Comparison of ENCODE assay signal across 40 cellular contexts in the genomic region with DNA sequence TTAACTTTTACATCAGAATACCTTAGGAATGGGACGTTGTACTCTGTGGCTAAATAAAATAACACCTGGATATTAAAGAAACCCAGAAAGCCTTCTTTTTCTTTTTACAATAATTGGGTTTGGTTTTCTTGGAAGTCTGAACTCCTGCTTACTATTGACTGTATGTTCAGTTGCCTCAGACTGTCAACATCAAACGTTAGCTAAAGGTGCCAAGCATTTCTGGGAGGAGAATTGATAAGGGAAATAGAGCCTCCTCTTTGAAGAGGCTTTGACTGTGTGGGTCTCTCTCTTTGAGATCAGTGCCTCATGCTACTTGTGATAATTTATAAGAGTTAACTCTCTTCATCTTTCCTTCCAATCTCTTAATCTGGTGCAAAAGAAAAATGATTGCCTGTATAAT.
"Had no signal": no experiment of that assay in that cellular context is flagged by ENCODE, and none has a peak within 500 bp of the region (broad histone marks: within the 10 kb centered on the region; RNA-seq: fewer than 3 reads in every experiment).

No MANE protein-coding gene starts in this region.

- H3K27me3 Mint-ChIP-seq: activated naive CD4-positive, alpha-beta T cell treated with anti-CD3 and anti-CD28 coated beads, Interleukin-2, amount 10 ng/mL, durations not matched to agents 7 days and 5 days; activated naive CD4-positive, alpha-beta T cell treated with anti-CD3 and anti-CD28 coated beads, Interleukin-2, amount 50 U/mL, for 24 hours; activated naive CD8-positive, alpha-beta T cell; activated naive CD8-positive, alpha-beta T cell treated with anti-CD3 and anti-CD28 coated beads for 36 hours; activated naive CD8-positive, alpha-beta T cell treated with anti-CD3 and anti-CD28 coated beads, Interleukin-2, amount 10 ng/mL, durations not matched to agents 7 days and 5 days; activated naive CD8-positive, alpha-beta T cell treated with anti-CD3 and anti-CD28 coated beads, Interleukin-2, amount 50 U/mL, for 24 hours; activated T-cell treated with anti-CD3 and anti-CD28 coated beads, Interleukin-2, amount 50 U/mL, for 24 hours; activated T-helper 17 cell treated with anti-CD3 and anti-CD28 coated beads, Interleukin-2, amount 50 U/mL, for 72 hours; central memory CD8-positive, alpha-beta T cell had no signal

- H3K4me3 Mint-ChIP-seq: activated naive CD4-positive, alpha-beta T cell treated with anti-CD3 and anti-CD28 coated beads for 36 hours; activated naive CD4-positive, alpha-beta T cell treated with anti-CD3 and anti-CD28 coated beads, Interleukin-2, amount 10 ng/mL, durations not matched to agents 7 days and 5 days; activated naive CD4-positive, alpha-beta T cell treated with anti-CD3 and anti-CD28 coated beads, Interleukin-2, amount 50 U/mL, for 24 hours; activated naive CD8-positive, alpha-beta T cell; activated naive CD8-positive, alpha-beta T cell treated with anti-CD3 and anti-CD28 coated beads for 36 hours; activated naive CD8-positive, alpha-beta T cell treated with anti-CD3 and anti-CD28 coated beads, Interleukin-2, amount 10 ng/mL, durations not matched to agents 7 days and 5 days; activated naive CD8-positive, alpha-beta T cell treated with anti-CD3 and anti-CD28 coated beads, Interleukin-2, amount 50 U/mL, for 24 hours; activated T-cell treated with anti-CD3 and anti-CD28 coated beads, Interleukin-2, amount 50 U/mL, for 24 hours; activated T-cell treated with anti-CD3 and anti-CD28 coated beads, Interleukin-2, amount 50 U/mL, for 4 hours; activated T-cell treated with anti-CD3 and anti-CD28 coated beads, Interleukin-2, amount 50 U/mL, for 72 hours; activated T-helper 1 cell treated with anti-CD3 and anti-CD28 coated beads, Interleukin-12 subunit alpha, Interleukin-12 subunit beta, Interleukin-2, Interleukin-4 antibody, amounts not matched to agents 30 ng/mL and 10 ng/mL and 1 ng/mL, durations not matched to agents 14 hours and 24 hours and 36 hours; activated T-helper 17 cell treated with anti-CD3 and anti-CD28 coated beads, Interleukin-2, amount 50 U/mL, for 72 hours; brain; central memory CD8-positive, alpha-beta T cell had no signal

- H3K36me3 Mint-ChIP-seq: activated naive CD4-positive, alpha-beta T cell treated with anti-CD3 and anti-CD28 coated beads, Interleukin-2, amount 10 ng/mL, durations not matched to agents 7 days and 5 days; activated naive CD8-positive, alpha-beta T cell treated with anti-CD3 and anti-CD28 coated beads, Interleukin-2, amount 10 ng/mL, durations not matched to agents 7 days and 5 days had no signal

- H3K27ac ChIP-seq: adrenal gland, ascending aorta, body of pancreas, brain microvascular endothelial cell, breast epithelium, cardiac muscle cell had no signal

- H3K9me3 ChIP-seq: body of pancreas had no signal

- H3K9me3 Mint-ChIP-seq: activated naive CD4-positive, alpha-beta T cell treated with anti-CD3 and anti-CD28 coated beads, Interleukin-2, amount 10 ng/mL, durations not matched to agents 7 days and 5 days; activated T-helper 1 cell treated with anti-CD3 and anti-CD28 coated beads, Interleukin-12 subunit alpha, Interleukin-12 subunit beta, Interleukin-2, Interleukin-4 antibody, amounts not matched to agents 30 ng/mL and 10 ng/mL and 1 ng/mL, durations not matched to agents 14 hours and 24 hours and 36 hours; activated T-helper 2 cell treated with anti-CD3 and anti-CD28 coated beads, Interferon-gamma antibody, Interleukin-2, Interleukin-4, amounts not matched to agents 10 μg/mL and 5 μg/mL and 100 μg/mL, durations not matched to agents 14 hours and 24 hours and 36 hours had no signal

- ATAC-seq: activated naive CD4-positive, alpha-beta T cell treated with anti-CD3 and anti-CD28 coated beads, Interleukin-2, amount 50 U/mL, for 72 hours; activated naive CD8-positive, alpha-beta T cell treated with anti-CD3 and anti-CD28 coated beads, Interleukin-2, amount 50 U/mL, for 24 hours; activated T-cell treated with anti-CD3 and anti-CD28 coated beads, Interleukin-2, amount 50 U/mL, for 4 hours; activated T-cell treated with anti-CD3 and anti-CD28 coated beads, Interleukin-2, amount 50 U/mL, for 72 hours; activated T-helper 17 cell treated with anti-CD3 and anti-CD28 coated beads, Interleukin-2, amount 50 U/mL, for 72 hours; body of pancreas had no signal

- H3K4me3 ChIP-seq: adrenal gland, ascending aorta, body of pancreas, breast epithelium, cardiac muscle cell had no signal

- H3K4me1 ChIP-seq: adrenal gland, ascending aorta, body of pancreas, breast epithelium had no signal

- H3K36me3 ChIP-seq: adrenal gland, ascending aorta, brain microvascular endothelial cell, breast epithelium, cardiac muscle cell had no signal

- DNase-seq: activated effector memory CD4-positive, alpha-beta T cell treated with anti-CD3 and anti-CD28 coated beads, Interleukin-2, amount 50 U/mL, for 16 hours; activated effector memory CD4-positive, alpha-beta T cell treated with Interleukin-2 at 50 U/mL for 16 hours; activated gamma-delta T cell; activated gamma-delta T cell treated with Interleukin-2 at 50 U/mL for 16 hours; activated naive CD4-positive, alpha-beta T cell; activated naive CD4-positive, alpha-beta T cell treated with anti-CD3 and anti-CD28 coated beads for 36 hours; activated naive CD4-positive, alpha-beta T cell treated with anti-CD3 and anti-CD28 coated beads, Interleukin-2, amount 10 ng/mL, durations not matched to agents 7 days and 5 days; activated naive CD4-positive, alpha-beta T cell treated with anti-CD3 and anti-CD28 coated beads, Interleukin-2, amount 50 U/mL, for 16 hours; activated naive CD4-positive, alpha-beta T cell treated with Interleukin-2 at 50 U/mL for 16 hours; activated naive CD8-positive, alpha-beta T cell treated with anti-CD3 and anti-CD28 coated beads for 36 hours; activated naive CD8-positive, alpha-beta T cell treated with anti-CD3 and anti-CD28 coated beads, Interleukin-2, amount 10 ng/mL, durations not matched to agents 7 days and 5 days; activated naive CD8-positive, alpha-beta T cell treated with anti-CD3 and anti-CD28 coated beads, Interleukin-2, amount 50 U/mL, for 24 hours; activated T-cell treated with anti-CD3 and anti-CD28 coated beads, Interleukin-2, amount 50 U/mL, for 1 hour; activated T-cell treated with anti-CD3 and anti-CD28 coated beads, Interleukin-2, amount 50 U/mL, for 24 hours; activated T-cell treated with anti-CD3 and anti-CD28 coated beads, Interleukin-2, amount 50 U/mL, for 4 hours; activated T-cell treated with anti-CD3 and anti-CD28 coated beads, Interleukin-2, amount 50 U/mL, for 48 hours; activated T-cell treated with anti-CD3 and anti-CD28 coated beads, Interleukin-2, amount 50 U/mL, for 72 hours; adrenal gland; amniotic stem cell; amygdala; anterior cingulate cortex; aorta; body of pancreas; brain microvascular endothelial cell; caudate nucleus; central memory CD4-positive, alpha-beta T cell; cerebellar nuclear complex had no signal

- H3K27ac Mint-ChIP-seq: activated naive CD4-positive, alpha-beta T cell treated with anti-CD3 and anti-CD28 coated beads for 36 hours; activated naive CD4-positive, alpha-beta T cell treated with anti-CD3 and anti-CD28 coated beads, Interleukin-2, amount 10 ng/mL, durations not matched to agents 7 days and 5 days; activated naive CD4-positive, alpha-beta T cell treated with anti-CD3 and anti-CD28 coated beads, Interleukin-2, amount 50 U/mL, for 24 hours; activated naive CD4-positive, alpha-beta T cell treated with anti-CD3 and anti-CD28 coated beads, Interleukin-2, amount 50 U/mL, for 72 hours; activated naive CD8-positive, alpha-beta T cell; activated naive CD8-positive, alpha-beta T cell treated with anti-CD3 and anti-CD28 coated beads for 36 hours; activated naive CD8-positive, alpha-beta T cell treated with anti-CD3 and anti-CD28 coated beads, Interleukin-2, amount 10 ng/mL, durations not matched to agents 7 days and 5 days; activated naive CD8-positive, alpha-beta T cell treated with anti-CD3 and anti-CD28 coated beads, Interleukin-2, amount 50 U/mL, for 24 hours; activated T-cell treated with anti-CD3 and anti-CD28 coated beads, Interleukin-2, amount 50 U/mL, for 24 hours; activated T-cell treated with anti-CD3 and anti-CD28 coated beads, Interleukin-2, amount 50 U/mL, for 72 hours; activated T-helper 1 cell treated with anti-CD3 and anti-CD28 coated beads, Interleukin-12 subunit alpha, Interleukin-12 subunit beta, Interleukin-2, Interleukin-4 antibody, amounts not matched to agents 30 ng/mL and 10 ng/mL and 1 ng/mL, durations not matched to agents 14 hours and 24 hours and 36 hours; activated T-helper 17 cell treated with anti-CD3 and anti-CD28 coated beads, Interleukin-2, amount 50 U/mL, for 72 hours; activated T-helper 2 cell treated with anti-CD3 and anti-CD28 coated beads, Interferon-gamma antibody, Interleukin-2, Interleukin-4, amounts not matched to agents 10 μg/mL and 5 μg/mL and 100 μg/mL, durations not matched to agents 14 hours and 24 hours and 36 hours; brain had no signal

- H3K27me3 ChIP-seq: adrenal gland, ascending aorta, body of pancreas, brain microvascular endothelial cell, breast epithelium, cardiac muscle cell had no signal

- FAIRE-seq: astrocyte, bronchial epithelial cell had no signal

- H3K4me1 Mint-ChIP-seq: activated naive CD4-positive, alpha-beta T cell treated with anti-CD3 and anti-CD28 coated beads, Interleukin-2, amount 10 ng/mL, durations not matched to agents 7 days and 5 days; activated naive CD4-positive, alpha-beta T cell treated with anti-CD3 and anti-CD28 coated beads, Interleukin-2, amount 50 U/mL, for 24 hours; activated naive CD8-positive, alpha-beta T cell treated with anti-CD3 and anti-CD28 coated beads for 36 hours; activated naive CD8-positive, alpha-beta T cell treated with anti-CD3 and anti-CD28 coated beads, Interleukin-2, amount 10 ng/mL, durations not matched to agents 7 days and 5 days; activated naive CD8-positive, alpha-beta T cell treated with anti-CD3 and anti-CD28 coated beads, Interleukin-2, amount 50 U/mL, for 24 hours; activated T-helper 17 cell treated with anti-CD3 and anti-CD28 coated beads, Interleukin-2, amount 50 U/mL, for 72 hours; brain; central memory CD8-positive, alpha-beta T cell had no signal
